ENCODE assay signal across 1 cellular context in the genomic region with DNA sequence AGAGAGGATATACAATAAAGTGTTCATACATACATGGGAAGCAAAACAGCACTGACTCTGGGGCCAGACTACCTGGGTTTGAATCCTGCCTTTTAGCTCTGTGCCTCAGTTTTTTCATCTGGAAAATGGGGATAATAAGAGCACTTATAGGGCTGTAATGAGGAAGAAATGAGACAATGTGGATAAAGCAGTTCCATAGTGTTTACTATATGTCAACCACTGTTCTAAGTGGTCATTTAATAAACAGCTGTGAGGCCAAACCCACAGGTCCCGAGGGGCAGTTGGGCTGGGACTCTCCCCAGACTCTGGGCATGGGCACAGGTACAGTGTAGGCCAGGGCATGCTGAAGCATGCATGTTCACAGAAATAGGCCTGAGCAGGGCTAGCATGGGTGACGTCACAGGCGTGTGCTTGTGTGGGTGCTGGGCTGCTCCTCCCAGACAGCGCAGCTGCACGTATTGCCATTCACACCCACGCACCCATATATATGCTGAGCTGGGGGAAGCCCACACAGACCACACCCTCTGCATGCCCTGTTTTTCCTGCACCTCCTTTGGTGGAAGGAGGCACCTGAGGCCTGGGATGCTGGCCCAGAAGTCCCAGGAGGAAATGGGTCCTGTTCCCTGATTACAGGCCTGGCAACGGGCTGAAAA.
TF ChIP-seq lines count a peak whose summit lies in the region.

No MANE protein-coding gene starts in this region.

TF ChIP-seq in WTC11, 78 proteins besides CTCF, POLR2A, EP300 and RAD21 (continued from another document):
- TF ChIP-seq, protein P1, sequence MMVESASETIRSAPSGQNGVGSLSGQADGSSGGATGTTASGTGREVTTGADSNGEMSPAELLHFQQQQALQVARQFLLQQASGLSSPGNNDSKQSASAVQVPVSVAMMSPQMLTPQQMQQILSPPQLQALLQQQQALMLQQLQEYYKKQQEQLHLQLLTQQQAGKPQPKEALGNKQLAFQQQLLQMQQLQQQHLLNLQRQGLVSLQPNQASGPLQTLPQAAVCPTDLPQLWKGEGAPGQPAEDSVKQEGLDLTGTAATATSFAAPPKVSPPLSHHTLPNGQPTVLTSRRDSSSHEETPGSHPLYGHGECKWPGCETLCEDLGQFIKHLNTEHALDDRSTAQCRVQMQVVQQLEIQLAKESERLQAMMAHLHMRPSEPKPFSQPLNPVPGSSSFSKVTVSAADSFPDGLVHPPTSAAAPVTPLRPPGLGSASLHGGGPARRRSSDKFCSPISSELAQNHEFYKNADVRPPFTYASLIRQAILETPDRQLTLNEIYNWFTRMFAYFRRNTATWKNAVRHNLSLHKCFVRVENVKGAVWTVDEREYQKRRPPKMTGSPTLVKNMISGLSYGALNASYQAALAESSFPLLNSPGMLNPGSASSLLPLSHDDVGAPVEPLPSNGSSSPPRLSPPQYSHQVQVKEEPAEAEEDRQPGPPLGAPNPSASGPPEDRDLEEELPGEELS (CRISPR knock-in tag; IDR thresholded peaks at IDR 0.05): no peak
- TF ChIP-seq, protein P2, sequence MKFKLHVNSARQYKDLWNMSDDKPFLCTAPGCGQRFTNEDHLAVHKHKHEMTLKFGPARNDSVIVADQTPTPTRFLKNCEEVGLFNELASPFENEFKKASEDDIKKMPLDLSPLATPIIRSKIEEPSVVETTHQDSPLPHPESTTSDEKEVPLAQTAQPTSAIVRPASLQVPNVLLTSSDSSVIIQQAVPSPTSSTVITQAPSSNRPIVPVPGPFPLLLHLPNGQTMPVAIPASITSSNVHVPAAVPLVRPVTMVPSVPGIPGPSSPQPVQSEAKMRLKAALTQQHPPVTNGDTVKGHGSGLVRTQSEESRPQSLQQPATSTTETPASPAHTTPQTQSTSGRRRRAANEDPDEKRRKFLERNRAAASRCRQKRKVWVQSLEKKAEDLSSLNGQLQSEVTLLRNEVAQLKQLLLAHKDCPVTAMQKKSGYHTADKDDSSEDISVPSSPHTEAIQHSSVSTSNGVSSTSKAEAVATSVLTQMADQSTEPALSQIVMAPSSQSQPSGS (CRISPR knock-in tag; IDR thresholded peaks at IDR 0.05; ENCODE audit: borderline replicate concordance, low read depth): no peak
- TF ChIP-seq, protein P3, sequence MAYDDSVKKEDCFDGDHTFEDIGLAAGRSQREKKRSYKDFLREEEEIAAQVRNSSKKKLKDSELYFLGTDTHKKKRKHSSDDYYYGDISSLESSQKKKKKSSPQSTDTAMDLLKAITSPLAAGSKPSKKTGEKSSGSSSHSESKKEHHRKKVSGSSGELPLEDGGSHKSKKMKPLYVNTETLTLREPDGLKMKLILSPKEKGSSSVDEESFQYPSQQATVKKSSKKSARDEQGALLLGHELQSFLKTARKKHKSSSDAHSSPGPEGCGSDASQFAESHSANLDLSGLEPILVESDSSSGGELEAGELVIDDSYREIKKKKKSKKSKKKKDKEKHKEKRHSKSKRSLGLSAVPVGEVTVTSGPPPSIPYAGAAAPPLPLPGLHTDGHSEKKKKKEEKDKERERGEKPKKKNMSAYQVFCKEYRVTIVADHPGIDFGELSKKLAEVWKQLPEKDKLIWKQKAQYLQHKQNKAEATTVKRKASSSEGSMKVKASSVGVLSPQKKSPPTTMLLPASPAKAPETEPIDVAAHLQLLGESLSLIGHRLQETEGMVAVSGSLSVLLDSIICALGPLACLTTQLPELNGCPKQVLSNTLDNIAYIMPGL (CRISPR knock-in tag; IDR thresholded peaks at IDR 0.05): no peak
- no peak for TF ChIP-seq SOX15 (CRISPR knock-in tag; IDR thresholded peaks at IDR 0.05)
TF ChIP-seq in WTC11: peak in this region for 0.
